ENCODE assay signal across 1 cellular context in genomic region chr10:100569687-100570517, GRCh38.
TF ChIP-seq lines count a peak whose summit lies in the region.

No MANE protein-coding gene starts in this region.

TF ChIP-seq in HepG2, 621 proteins besides CTCF, POLR2A, EP300 and RAD21 (continued from another document and continues in another):
- TF ChIP-seq DMTF1 (CRISPR knock-in tag; IDR thresholded peaks at IDR 0.05) (no peak), ZNF205 (CRISPR knock-in tag; IDR thresholded peaks at IDR 0.05) (no peak), SMYD3 (CRISPR knock-in tag; IDR thresholded peaks at IDR 0.05) (no peak), XRCC5 (optimal IDR thresholded peaks at IDR 0.05; ENCODE audit: low read length) (peak; percentile 74), ZNF644 (CRISPR knock-in tag; IDR thresholded peaks at IDR 0.05; ENCODE audit: low read depth) (no peak), YY1 (IDR thresholded peaks at IDR 0.05; ENCODE audit: insufficient read depth, insufficient replicate concordance, low read depth, low read length) (peak; percentile 10), ZNF431 (CRISPR knock-in tag; IDR thresholded peaks at IDR 0.05; ENCODE audit: borderline replicate concordance, low read depth) (no peak), SRF (IDR thresholded peaks at IDR 0.05; ENCODE audit: low read depth, low read length) (no peak), ZFP90 (CRISPR knock-in tag; IDR thresholded peaks at IDR 0.05; ENCODE audit: borderline replicate concordance) (no peak), ELF1 (CRISPR knock-in tag; IDR thresholded peaks at IDR 0.05) (peak; percentile 19; the same call in 1 of the 2 replicates), KDM2A (CRISPR knock-in tag; IDR thresholded peaks at IDR 0.05; ENCODE audit: borderline replicate concordance, low read depth) (peak; percentile 49), ZNF605 (CRISPR knock-in tag; IDR thresholded peaks at IDR 0.05) (0 out of 2 replicates have a peak, but pooled peaks have one; percentile 40), POGZ (CRISPR knock-in tag; IDR thresholded peaks at IDR 0.05) (0 out of 2 replicates have a peak, but pooled peaks have one; percentile 40), CBX1 (IDR thresholded peaks at IDR 0.05; ENCODE audit: low read depth) (no peak), SAFB2 (CRISPR knock-in tag; IDR thresholded peaks at IDR 0.05; ENCODE audit: borderline replicate concordance, low read depth) (no peak), ZNF512 (CRISPR knock-in tag; IDR thresholded peaks at IDR 0.05) (no peak), HNF4G (IDR thresholded peaks at IDR 0.05; ENCODE audit: borderline replicate concordance, low read depth, low read length) (no peak), HNF4G (CRISPR knock-in tag; IDR thresholded peaks at IDR 0.05; ENCODE audit: borderline replicate concordance, low read depth) (no peak), ZNF550 (CRISPR knock-in tag; IDR thresholded peaks at IDR 0.05; ENCODE audit: borderline replicate concordance) (no peak), CCDC6 (CRISPR knock-in tag; IDR thresholded peaks at IDR 0.05) (no peak), FOXK2 (IDR thresholded peaks at IDR 0.05) (no peak), RBM39 (IDR thresholded peaks at IDR 0.05; ENCODE audit: low read depth, low read length, poor library complexity, severe bottlenecking) (no peak), ZNF891 (CRISPR knock-in tag; IDR thresholded peaks at IDR 0.05) (peak; percentile 27; the same call in 1 of the 2 replicates), HNRNPUL1 (IDR thresholded peaks at IDR 0.05; ENCODE audit: low read depth, low read length) (no peak), CENPX (CRISPR knock-in tag; IDR thresholded peaks at IDR 0.05) (no peak), GATAD2A (CRISPR knock-in tag; IDR thresholded peaks at IDR 0.05) (peak; percentile 43; the same call in 1 of the 2 replicates), ZNF260 (CRISPR knock-in tag; IDR thresholded peaks at IDR 0.05; ENCODE audit: borderline replicate concordance, low read depth) (no peak), KDM5A (IDR thresholded peaks at IDR 0.05; ENCODE audit: borderline replicate concordance, low read length) (peak; percentile 56; the same call in 1 of the 2 replicates), ARID2 (CRISPR knock-in tag; IDR thresholded peaks at IDR 0.05; ENCODE audit: borderline replicate concordance) (no peak), YEATS2 (CRISPR knock-in tag; IDR thresholded peaks at IDR 0.05; ENCODE audit: borderline replicate concordance) (peak; percentile 64; the same call in 1 of the 2 replicates), KLF9 (CRISPR knock-in tag; IDR thresholded peaks at IDR 0.05; ENCODE audit: low read depth) (no peak), HDAC2 (CRISPR knock-in tag; IDR thresholded peaks at IDR 0.05) (peak; percentile 50; the same call in 1 of the 2 replicates), ISX (CRISPR knock-in tag; conservative IDR thresholded peaks at IDR 0.05) (no peak), PLSCR1 (CRISPR knock-in tag; IDR thresholded peaks at IDR 0.05; ENCODE audit: borderline replicate concordance) (no peak), ARNTL (CRISPR knock-in tag; IDR thresholded peaks at IDR 0.05) (no peak), ZNF383 (CRISPR knock-in tag; IDR thresholded peaks at IDR 0.05; ENCODE audit: borderline replicate concordance) (no peak), SYNCRIP (IDR thresholded peaks at IDR 0.05; ENCODE audit: insufficient read depth, low read depth, low read length) (no peak), ZNF746 (CRISPR knock-in tag; IDR thresholded peaks at IDR 0.05) (no peak), ZMYM2 (CRISPR knock-in tag; IDR thresholded peaks at IDR 0.05) (no peak), RORA (CRISPR knock-in tag; IDR thresholded peaks at IDR 0.05) (no peak), HNRNPK (IDR thresholded peaks at IDR 0.05; ENCODE audit: low read depth, low read length, poor library complexity, severe bottlenecking) (no peak), PREB (CRISPR knock-in tag; IDR thresholded peaks at IDR 0.05) (no peak), ZC3H4 (CRISPR knock-in tag; IDR thresholded peaks at IDR 0.05; ENCODE audit: borderline replicate concordance) (no peak), MAFF (IDR thresholded peaks at IDR 0.05; ENCODE audit: low read depth, low read length) (no peak; the same call in 1 of the 2 replicates), NKX3-1 (CRISPR knock-in tag; IDR thresholded peaks at IDR 0.05) (no peak), ZNF335 (CRISPR knock-in tag; IDR thresholded peaks at IDR 0.05) (no peak), ZNF564 (CRISPR knock-in tag; IDR thresholded peaks at IDR 0.05) (no peak), KLF6 (CRISPR knock-in tag; IDR thresholded peaks at IDR 0.05) (no peak), IRF2 (CRISPR knock-in tag; IDR thresholded peaks at IDR 0.05) (peak; percentile 56; the same call in 1 of the 2 replicates), ZNF407 (CRISPR knock-in tag; IDR thresholded peaks at IDR 0.05; ENCODE audit: not compliant biosample characterization) (peak; percentile 51), ZNF354B (CRISPR knock-in tag; IDR thresholded peaks at IDR 0.05) (no peak), GATAD1 (CRISPR knock-in tag; IDR thresholded peaks at IDR 0.05) (peak; percentile 89), HDAC6 (IDR thresholded peaks at IDR 0.05; ENCODE audit: low read depth, low read length) (no peak)
- TF ChIP-seq, protein P1, sequence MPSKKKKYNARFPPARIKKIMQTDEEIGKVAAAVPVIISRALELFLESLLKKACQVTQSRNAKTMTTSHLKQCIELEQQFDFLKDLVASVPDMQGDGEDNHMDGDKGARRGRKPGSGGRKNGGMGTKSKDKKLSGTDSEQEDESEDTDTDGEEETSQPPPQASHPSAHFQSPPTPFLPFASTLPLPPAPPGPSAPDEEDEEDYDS (CRISPR knock-in tag; IDR thresholded peaks at IDR 0.05), result peak; percentile 45; the same call in 1 of the 2 replicates
- TF ChIP-seq, protein P2, sequence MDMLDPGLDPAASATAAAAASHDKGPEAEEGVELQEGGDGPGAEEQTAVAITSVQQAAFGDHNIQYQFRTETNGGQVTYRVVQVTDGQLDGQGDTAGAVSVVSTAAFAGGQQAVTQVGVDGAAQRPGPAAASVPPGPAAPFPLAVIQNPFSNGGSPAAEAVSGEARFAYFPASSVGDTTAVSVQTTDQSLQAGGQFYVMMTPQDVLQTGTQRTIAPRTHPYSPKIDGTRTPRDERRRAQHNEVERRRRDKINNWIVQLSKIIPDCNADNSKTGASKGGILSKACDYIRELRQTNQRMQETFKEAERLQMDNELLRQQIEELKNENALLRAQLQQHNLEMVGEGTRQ (IDR thresholded peaks at IDR 0.05; ENCODE audit: low read depth, low read length), result no peak
- TF ChIP-seq, protein P2 (CRISPR knock-in tag; IDR thresholded peaks at IDR 0.05; ENCODE audit: borderline replicate concordance), result peak; percentile 46; the same call in 1 of the 2 replicates
- TF ChIP-seq, protein P3, sequence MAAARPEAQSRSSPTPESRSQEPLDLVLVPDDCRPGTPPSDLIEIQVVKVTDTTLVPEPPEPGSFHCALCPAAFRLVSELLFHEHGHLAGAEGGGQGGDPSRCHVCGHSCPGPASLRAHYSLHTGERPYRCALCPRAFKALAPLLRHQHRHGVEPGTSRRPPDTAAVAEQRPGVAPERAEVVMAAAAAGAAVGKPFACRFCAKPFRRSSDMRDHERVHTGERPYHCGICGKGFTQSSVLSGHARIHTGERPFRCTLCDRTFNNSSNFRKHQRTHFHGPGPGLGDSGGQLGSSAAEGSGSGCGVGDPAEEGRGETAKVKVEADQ (CRISPR knock-in tag; IDR thresholded peaks at IDR 0.05; ENCODE audit: borderline replicate concordance), result no peak
